10 cellular contexts compared by ENCODE assay signal in the genomic region with DNA sequence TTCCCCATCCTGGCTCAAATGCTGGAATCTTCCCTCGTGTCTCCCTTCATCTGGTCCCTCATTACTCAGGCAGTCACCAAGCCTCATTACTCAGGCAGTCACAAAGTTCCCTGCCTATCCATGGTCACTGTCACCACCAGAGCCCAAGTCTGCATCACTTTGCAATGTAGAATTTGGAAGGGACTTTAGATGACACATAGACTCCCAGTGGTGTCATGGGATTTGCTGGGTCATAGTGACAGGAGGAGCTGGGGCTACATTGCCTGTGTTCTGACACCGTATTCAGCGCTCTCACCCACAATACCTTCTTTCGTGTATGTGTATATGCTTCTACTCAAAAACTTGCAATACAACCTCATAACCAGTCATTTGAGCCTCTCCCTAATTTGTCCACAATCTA. TPM values are rescaled to one million over a fixed set of nuclear protein-coding genes. Genes with fewer than 3 reads are reported as not detected.
A peak's percentile ranks its signal among the peaks of the same experiment; 100 is the strongest.
DNase-seq lines count a peak whose midpoint lies in the region; ATAC-seq and TF ChIP-seq lines count a peak whose summit lies in the region.
"Had no signal": no experiment of that assay in that cellular context is flagged by ENCODE, and none has a peak within 500 bp of the region (broad histone marks: within the 10 kb centered on the region; RNA-seq: fewer than 3 reads in every experiment).

No MANE protein-coding gene starts in this region.

- no peak for TF ChIP-seq CTCF in CD8-positive, alpha-beta T cell (IDR thresholded peaks at IDR 0.05)
- TF ChIP-seq CTCF in neural crest cell (conservative IDR thresholded peaks at IDR 0.05): no peak

- no peak for DNase-seq in CD8-positive, alpha-beta T cell
- DNase-seq in neural crest cell (ENCODE audit: low read depth, low spot score) (no peak), SW480 (ENCODE audit: low spot score) (no peak)
- DNase-seq: hippocampal formation, mammary epithelial cell, SW 1271 had no signal

- CTCF ChIA-PET in CD8-positive, alpha-beta T cell (lab: Charles Lee): interaction anchor here (0.7 kb wide), 1 partner anchor 25 kb away, joined by 3 read pairs; a partner anchor contains a TSS

- H3K27me3 Mint-ChIP-seq in CD8-positive, alpha-beta T cell (ENCODE audit: low read depth): no peaks in the 10 kb centered on the region
- H3K27me3 Mint-ChIP-seq in activated T-helper 17 cell treated with anti-CD3 and anti-CD28 coated beads, Interleukin-2, amount 50 U/mL, for 72 hours: no peaks in the 10 kb centered on the region
- peaks cover 2% of the 10 kb centered on the region for H3K27me3 Mint-ChIP-seq in neural crest cell (ENCODE audit: low read depth)

- H3K36me3 ChIP-seq in CD8-positive, alpha-beta T cell (ENCODE audit: insufficient read depth, low read length): no peaks in the 10 kb centered on the region

- ATAC-seq in CD8-positive, alpha-beta T cell: no peak
- no peak for ATAC-seq in activated T-helper 17 cell treated with anti-CD3 and anti-CD28 coated beads, Interleukin-2, amount 50 U/mL, for 72 hours (replicated peaks)
- ATAC-seq in GM19463 (IDR thresholded peaks at IDR 0.05; ENCODE audit: unreplicated experiment): no peak
- no peak for ATAC-seq in HG02981 (IDR thresholded peaks at IDR 0.05; ENCODE audit: unreplicated experiment)

- no peak overlapping the region for H3K4me3 ChIP-seq in CD8-positive, alpha-beta T cell (ENCODE audit: low read depth, low read length)

- H3K4me1 Mint-ChIP-seq in CD8-positive, alpha-beta T cell (ENCODE audit: low read depth): peaks cover 48% of the 10 kb centered on the region
- H3K4me1 Mint-ChIP-seq in activated T-helper 17 cell treated with anti-CD3 and anti-CD28 coated beads, Interleukin-2, amount 50 U/mL, for 72 hours: peaks cover 28% of the 10 kb centered on the region
- peaks cover 66% of the 10 kb centered on the region for H3K4me1 Mint-ChIP-seq in neural crest cell

- no peaks in the 10 kb centered on the region for H3K36me3 Mint-ChIP-seq in CD8-positive, alpha-beta T cell
- peaks cover under 1% of the 10 kb centered on the region for H3K36me3 Mint-ChIP-seq in activated T-helper 17 cell treated with anti-CD3 and anti-CD28 coated beads, Interleukin-2, amount 50 U/mL, for 72 hours (ENCODE audit: low read depth)
- H3K36me3 Mint-ChIP-seq in neural crest cell (ENCODE audit: low read depth): no peaks in the 10 kb centered on the region
- H3K36me3 Mint-ChIP-seq: CD14-positive monocyte had no signal

- H3K4me1 ChIP-seq in CD8-positive, alpha-beta T cell (ENCODE audit: insufficient read depth, low read length): peaks cover 36% of the 10 kb centered on the region

- H3K27ac Mint-ChIP-seq in CD8-positive, alpha-beta T cell: no peak overlapping the region
- H3K27ac Mint-ChIP-seq in activated T-helper 17 cell treated with anti-CD3 and anti-CD28 coated beads, Interleukin-2, amount 50 U/mL, for 72 hours: peak overlapping the region; percentile 29
- no peak overlapping the region for H3K27ac Mint-ChIP-seq in neural crest cell (ENCODE audit: unreplicated experiment)

- POLR2A ChIA-PET in CD8-positive, alpha-beta T cell (lab: Charles Lee): interaction anchor here (1.2 kb wide), 1 partner anchor 25 kb away, joined by 3 read pairs; a partner anchor contains a TSS

- intact Hi-C loops in CD8-positive, alpha-beta T cell (cut with DNase I, micrococcal nuclease): loop anchor here (10.0 kb wide), 2 partner anchors 548 to 1818 kb away; a partner anchor contains a TSS

- no peak overlapping the region for H3K27ac ChIP-seq in CD8-positive, alpha-beta T cell (ENCODE audit: low read depth, low read length)

- H3K9me3 ChIP-seq in CD8-positive, alpha-beta T cell (ENCODE audit: low read length): no peaks in the 10 kb centered on the region

- H3K4me3 Mint-ChIP-seq in CD8-positive, alpha-beta T cell: peak overlapping the region; percentile 36
- H3K4me3 Mint-ChIP-seq in activated T-helper 17 cell treated with anti-CD3 and anti-CD28 coated beads, Interleukin-2, amount 50 U/mL, for 72 hours: peak overlapping the region; percentile 17
- H3K4me3 Mint-ChIP-seq in neural crest cell: peak overlapping the region; percentile 21

- H3K27me3 ChIP-seq in CD8-positive, alpha-beta T cell (ENCODE audit: insufficient read depth, low read length): no peaks in the 10 kb centered on the region

- no peaks in the 10 kb centered on the region for H3K9me3 Mint-ChIP-seq in CD8-positive, alpha-beta T cell
- no peaks in the 10 kb centered on the region for H3K9me3 Mint-ChIP-seq in activated T-helper 17 cell treated with anti-CD3 and anti-CD28 coated beads, Interleukin-2, amount 50 U/mL, for 72 hours
- no peaks in the 10 kb centered on the region for H3K9me3 Mint-ChIP-seq in neural crest cell

RNA-seq across cellular contexts. Expression of a gene that starts 2.1 kb away (rescaled TPM):
- under 1 TPM in 1 of 2 experiments, not detected in 1; 0.11 TPM for total RNA-seq in CD8-positive, alpha-beta T cell
- under 1 TPM; 0.42 to 0.93 TPM for total RNA-seq in activated T-helper 17 cell treated with anti-CD3 and anti-CD28 coated beads, Interleukin-2, amount 50 U/mL, for 72 hours
- total RNA-seq in neural crest cell: 22.6 and 24.1 TPM in 2 replicates

RNA-seq across cellular contexts. Expression of a gene that starts 4.9 kb away (rescaled TPM):
- total RNA-seq in CD8-positive, alpha-beta T cell: 100 to 1,000 TPM; 252 to 260 TPM
- 100 to 1,000 TPM; 286 to 313 TPM for total RNA-seq in activated T-helper 17 cell treated with anti-CD3 and anti-CD28 coated beads, Interleukin-2, amount 50 U/mL, for 72 hours
- total RNA-seq in neural crest cell: 232 and 236 TPM in 2 replicates

RNA-seq across cellular contexts. Expression of a gene that starts 10.2 kb away (rescaled TPM):
- total RNA-seq in CD8-positive, alpha-beta T cell: 1 to 10 TPM in 1 of 2 experiments, under 1 TPM in 1; 0.42 to 1.9 TPM
- 10 to 100 TPM in 1 of 2 donors, 1 to 10 TPM in 1; 5.9 to 10.5 TPM for total RNA-seq in activated T-helper 17 cell treated with anti-CD3 and anti-CD28 coated beads, Interleukin-2, amount 50 U/mL, for 72 hours
- 10.0 and 10.6 TPM in 2 replicates for total RNA-seq in neural crest cell

RNA-seq across cellular contexts. Expression of a gene that starts 24.9 kb away (rescaled TPM):
- 1 to 10 TPM; 8.0 to 9.7 TPM for total RNA-seq in CD8-positive, alpha-beta T cell
- 10 to 100 TPM; 13.1 to 14.3 TPM for total RNA-seq in activated T-helper 17 cell treated with anti-CD3 and anti-CD28 coated beads, Interleukin-2, amount 50 U/mL, for 72 hours
- total RNA-seq in neural crest cell: 67.2 and 67.7 TPM in 2 replicates

RNA-seq across cellular contexts. Expression of a gene that starts 42.6 kb away (rescaled TPM):
- total RNA-seq in CD8-positive, alpha-beta T cell: not detected
- 1 to 10 TPM; 3.7 to 4.6 TPM for total RNA-seq in activated T-helper 17 cell treated with anti-CD3 and anti-CD28 coated beads, Interleukin-2, amount 50 U/mL, for 72 hours
- total RNA-seq in neural crest cell: 1.3 and 2.1 TPM in 2 replicates

Comparison
In these comparisons a context has a peak if more than half of its experiments do, and no peak if none do; other contexts are left out.
1. RNA of a gene that starts 2.1 kb away (total RNA-seq): 22.6 to 24.1 TPM in neural crest cell; 0.42 to 0.93 TPM in activated T-helper 17 cell treated with anti-CD3 and anti-CD28 coated beads, Interleukin-2, amount 50 U/mL, for 72 hours and 0.11 TPM in CD8-positive, alpha-beta T cell; every median in the first group is over 10 times any median in the second.
2. Peak in every context shown above with its lines, with median percentiles within 50 percentile points of each other: H3K4me3 Mint-ChIP-seq.